8 cellular contexts compared by ENCODE assay signal in genomic region chrX:115394806-115395205, GRCh38.
DNase-seq lines count a peak whose midpoint lies in the region; TF ChIP-seq lines count a peak whose summit lies in the region.
"Not testable (repeated sequence)": the region's sequence is repeated elsewhere in the genome, so short reads cannot be mapped to it uniquely, and the experiment has no call there.

No MANE protein-coding gene starts in this region.

- H3K9me3 ChIP-seq in neural progenitor cell (ENCODE audit: low read depth) = not testable (repeated sequence)

- H3K4me3 Mint-ChIP-seq in nephron, neural progenitor cell: not testable (repeated sequence)

- H3K9me3 Mint-ChIP-seq in nephron, neural progenitor cell: not testable (repeated sequence)

- H3K27ac Mint-ChIP-seq in nephron = peak overlapping the region in 2 of 3 experiments; percentile 74 to 78
- not testable (repeated sequence) for H3K27ac Mint-ChIP-seq in neural progenitor cell

- not testable (repeated sequence) for H3F3A ChIP-seq in neural progenitor cell (ENCODE audit: low read depth)

- not testable (repeated sequence) for H3K4me2 ChIP-seq in neural progenitor cell

- not testable (repeated sequence) for H3K9ac ChIP-seq in neural progenitor cell

- H3K4me1 Mint-ChIP-seq in nephron (peaks cover 33% of the 10 kb centered on the region), neural progenitor cell (peaks cover 19% of the 10 kb centered on the region)

- H2AFZ ChIP-seq in neural progenitor cell (replicated peaks) = not testable (repeated sequence)

- not testable (repeated sequence) for TF ChIP-seq CTCF in nephron (IDR thresholded peaks at IDR 0.05; ENCODE audit: unreplicated experiment in 3 of 3); neural progenitor cell (IDR thresholded peaks at IDR 0.05)

- H3K27me3 ChIP-seq in neural progenitor cell = not testable (repeated sequence)

- not testable (repeated sequence) for H3K36me3 ChIP-seq in neural progenitor cell

- H3K4me3 ChIP-seq in neural progenitor cell = not testable (repeated sequence)

- not testable (repeated sequence) for H3K27me3 Mint-ChIP-seq in nephron (ENCODE audit: low read depth); neural progenitor cell (ENCODE audit: insufficient read depth, low read depth)

- not testable (repeated sequence) for H4K20me1 ChIP-seq in neural progenitor cell (ENCODE audit: low read depth)

- H3K4me1 ChIP-seq in neural progenitor cell = not testable (repeated sequence)

- peak in 5 of 61 donors; percentile 0 to 3 (median 1) for DNase-seq in caudate nucleus (lab: John Stamatoyannopoulos, UW)
- DNase-seq in globus pallidus (ENCODE audit: low spot score) = peak; percentile 60
- peak; percentile 18 for DNase-seq in medulla oblongata (ENCODE audit: extremely low spot score)
- DNase-seq in neural progenitor cell (ENCODE audit: low spot score) = peak; percentile 26
- peak; percentile 64 for DNase-seq in pons (ENCODE audit: low spot score)
- DNase-seq in substantia nigra (lab: John Stamatoyannopoulos, UW) = peak in 2 of 49 donors; percentile 2 to 11

- H3K27ac ChIP-seq in angular gyrus (ENCODE audit: low read depth, low read length) = peak overlapping the region; percentile 40
- H3K27ac ChIP-seq in caudate nucleus (ENCODE audit: low read depth, low read length) = peak overlapping the region; percentile 58
- not testable (repeated sequence) for H3K27ac ChIP-seq in neural progenitor cell
- peak overlapping the region; percentile 72 for H3K27ac ChIP-seq in substantia nigra (ENCODE audit: low read depth, low read length, poor library complexity, severe bottlenecking)

- not testable (repeated sequence) for H3K79me2 ChIP-seq in neural progenitor cell (ENCODE audit: low read depth)

- not testable (repeated sequence) for H3K36me3 Mint-ChIP-seq in nephron (ENCODE audit: low read depth); neural progenitor cell
